ENCODE assay signal across 19 cellular contexts in the genomic region with DNA sequence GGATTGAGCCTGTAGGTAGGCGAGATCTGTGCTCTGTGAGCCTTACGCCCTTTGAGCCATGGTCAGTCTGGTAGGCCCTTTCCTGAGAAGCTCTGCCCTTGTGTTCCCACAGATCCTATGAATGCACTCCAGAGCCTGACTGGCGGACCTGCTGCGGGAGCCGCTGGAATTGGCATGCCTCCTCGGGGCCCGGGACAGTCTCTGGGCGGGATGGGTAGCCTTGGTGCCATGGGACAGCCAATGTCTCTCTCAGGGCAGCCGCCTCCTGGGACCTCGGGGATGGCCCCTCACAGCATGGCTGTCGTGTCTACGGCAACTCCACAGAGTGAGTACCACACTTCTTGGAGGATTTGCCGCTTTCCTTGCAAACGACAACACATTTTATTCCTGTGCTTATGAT. TPM values are rescaled to one million over a fixed set of nuclear protein-coding genes. Genes with fewer than 3 reads are reported as not detected.
DNase-seq lines count a peak whose midpoint lies in the region; ATAC-seq and TF ChIP-seq lines count a peak whose summit lies in the region.
"Had no signal": no experiment of that assay in that cellular context is flagged by ENCODE, and none has a peak within 500 bp of the region (broad histone marks: within the 10 kb centered on the region; RNA-seq: fewer than 3 reads in every experiment).

No MANE protein-coding gene starts in this region.

- H3K79me2 ChIP-seq in SK-N-SH (ENCODE audit: insufficient read depth), result peaks cover 100% of the 10 kb centered on the region

- H3K4me3 Mint-ChIP-seq in CD4-positive, alpha-beta T cell, result peak overlapping the region; percentile 67
- peak overlapping the region in 6 of 7 donors; percentile 61 to 83 (median 76) for H3K4me3 Mint-ChIP-seq in CD8-positive, alpha-beta memory T cell
- no peak overlapping the region for H3K4me3 Mint-ChIP-seq in chondrocyte (ENCODE audit: unreplicated experiment)
- H3K4me3 Mint-ChIP-seq: H9 had no signal

- WGBS in neuronal stem cell (ENCODE audit: extremely low coverage in 2 of 2, insufficient read length in 2 of 2, insufficient replicate concordance in 1 of 2), 2 donors, result no CpG with 5 or more reads among the region's 14 CpGs
- WGBS in SK-N-SH (ENCODE audit: low lambda C conversion rate), result 92% methylated on average over 10 of the region's 14 CpGs

- H3K4me2 ChIP-seq in neuronal stem cell (ENCODE audit: insufficient read depth, low read length, poor library complexity, severe bottlenecking), result no peak overlapping the region
- H3K4me2 ChIP-seq in SK-N-SH, result no peak overlapping the region

- H3K9me3 ChIP-seq in CD4-positive, alpha-beta T cell (ENCODE audit: control insufficient read depth, low read length), result peaks cover 7% of the 10 kb centered on the region
- H3K9me3 ChIP-seq in CD8-positive, alpha-beta memory T cell (ENCODE audit: low read length), result no peaks in the 10 kb centered on the region
- H3K9me3 ChIP-seq in neuronal stem cell (replicated peaks in 1 of 2; ENCODE audit: control insufficient read depth in 2 of 2, insufficient read depth in 1 of 2, low read depth in 1 of 2, low read length in 2 of 2) (peaks cover 9 to 28% of the 10 kb centered on the region in 2 donors), SK-N-SH (no peaks in the 10 kb centered on the region)
- H3K9me3 ChIP-seq: thyroid gland had no signal

- H3K4me1 ChIP-seq in CD8-positive, alpha-beta memory T cell (ENCODE audit: insufficient read depth, low read length), result peaks cover 94% of the 10 kb centered on the region
- peaks cover 2 to 17% of the 10 kb centered on the region in 2 donors for H3K4me1 ChIP-seq in neuronal stem cell (ENCODE audit: control insufficient read depth in 2 of 2, insufficient read depth in 1 of 2, low read depth in 1 of 2, low read length in 2 of 2)
- peaks cover 16 to 30% of the 10 kb centered on the region in 2 experiments; a peak in 3 of 4 replicates for H3K4me1 ChIP-seq in SK-N-SH (ENCODE audit: control insufficient read depth in 1 of 2, insufficient read depth in 2 of 2, low read depth in 1 of 2, low read length in 1 of 2)

- H2AK5ac ChIP-seq in neuronal stem cell (ENCODE audit: low read depth, low read length), result no peak overlapping the region

- no peak overlapping the region for H3K9ac ChIP-seq in neuronal stem cell (ENCODE audit: low read depth, low read length, poor library complexity)
- no peak overlapping the region for H3K9ac ChIP-seq in SK-N-SH

- peaks cover 89% of the 10 kb centered on the region for H3K36me3 Mint-ChIP-seq in CD4-positive, alpha-beta T cell (ENCODE audit: low read depth)
- H3K36me3 Mint-ChIP-seq in CD8-positive, alpha-beta memory T cell, result peaks cover 27 to 87% (median 32%) of the 10 kb centered on the region in 3 donors
- H3K36me3 Mint-ChIP-seq in chondrocyte (ENCODE audit: low read depth), result peaks cover 32% of the 10 kb centered on the region

- intact Hi-C loops in CD4-positive, alpha-beta T cell (cut with DNase I, micrococcal nuclease), result loop anchor here (5.0 to 10.0 kb wide), 2 partner anchors 38 to 100 kb away; no protein-coding TSS in a partner anchor

- H3F3A ChIP-seq in SK-N-SH (replicated peaks; ENCODE audit: insufficient read depth), result peaks cover 6% of the 10 kb centered on the region

- CTCF ChIA-PET in CD4-positive, alpha-beta T cell (lab: Charles Lee), result interaction anchor here (2.8 kb wide), 1 partner anchor 10 kb away, joined by 15 read pairs; no protein-coding TSS in a partner anchor
- CTCF ChIA-PET in CD8-positive, alpha-beta memory T cell (lab: Charles Lee), result interaction anchor here (2.0 to 19.1 kb wide), 3 partner anchors 11 to 137 kb away, joined by 6 to 389 read pairs (median 25); no protein-coding TSS in a partner anchor
- CTCF ChIA-PET in SK-N-SH (lab: Yijun Ruan, JAX), result interaction anchor here (9.6 kb wide), 1 partner anchor 11 kb away, joined by 103 read pairs; no protein-coding TSS in a partner anchor

- no peak overlapping the region for H4K8ac ChIP-seq in neuronal stem cell (ENCODE audit: low read depth, low read length)

- no peak for TF ChIP-seq EP300 in SK-N-SH (IDR thresholded peaks at IDR 0.05; ENCODE audit: borderline replicate concordance in 1 of 2, low read depth in 1 of 2, low read length in 1 of 2)

- H4K20me1 ChIP-seq in SK-N-SH (ENCODE audit: insufficient read depth), result peaks cover 48% of the 10 kb centered on the region

- TF ChIP-seq CTCF in CD4-positive, alpha-beta T cell (IDR thresholded peaks at IDR 0.05), result no peak
- TF ChIP-seq CTCF in chondrocyte (IDR thresholded peaks at IDR 0.05) (no peak), SK-N-SH (IDR thresholded peaks at IDR 0.05) (no peak)

- DNase-seq in CD4-positive, alpha-beta T cell, result no peak
- no peak for DNase-seq in CD8-positive, alpha-beta memory T cell
- DNase-seq in chondrocyte (ENCODE audit: low spot score) (peak; percentile 94), neuronal stem cell (ENCODE audit: low spot score) (no peak), dermis blood vessel endothelial cell (no peak), Kasumi-1 (lab: John Stamatoyannopoulos, UW) (no peak), SK-N-SH (no peak), DMS 273 (lab: John Stamatoyannopoulos, UW; ENCODE audit: unreplicated experiment) (no peak)
- DNase-seq: activated T-cell treated with anti-CD3 and anti-CD28 coated beads, Interleukin-2, amount 50 U/mL, for 48 hours; BE2C; DMS153; erythroblast; H9; NCI-H1436; NCI-H226; NK-92 treated with Interleukin-12 subunit alpha and Interleukin-12 subunit beta, amount 100 ng/mL, for 24 hours; nucleus accumbens; thyroid gland had no signal

- peak overlapping the region; percentile 92 for H3K27ac Mint-ChIP-seq in CD4-positive, alpha-beta T cell
- peak overlapping the region; percentile 81 to 99 (median 92) for H3K27ac Mint-ChIP-seq in CD8-positive, alpha-beta memory T cell
- peak overlapping the region; percentile 77 for H3K27ac Mint-ChIP-seq in chondrocyte (ENCODE audit: unreplicated experiment)
- H3K27ac Mint-ChIP-seq: H9 had no signal

- H3K27me3 Mint-ChIP-seq in CD4-positive, alpha-beta T cell, result no peaks in the 10 kb centered on the region
- no peaks in the 10 kb centered on the region for H3K27me3 Mint-ChIP-seq in CD8-positive, alpha-beta memory T cell
- H3K27me3 Mint-ChIP-seq in chondrocyte (ENCODE audit: low read depth), result no peaks in the 10 kb centered on the region

- H3K4me1 Mint-ChIP-seq in CD4-positive, alpha-beta T cell (ENCODE audit: low read depth), result peaks cover 93% of the 10 kb centered on the region
- H3K4me1 Mint-ChIP-seq in CD8-positive, alpha-beta memory T cell, result peaks cover 91 to 100% (median 98%) of the 10 kb centered on the region in 3 donors
- H3K4me1 Mint-ChIP-seq in chondrocyte (ENCODE audit: low read depth), result peaks cover 81% of the 10 kb centered on the region

- H3K36me3 ChIP-seq in CD8-positive, alpha-beta memory T cell (ENCODE audit: insufficient read depth, low read length), result peaks cover 62% of the 10 kb centered on the region
- H3K36me3 ChIP-seq in neuronal stem cell (replicated peaks in 1 of 2; ENCODE audit: control insufficient read depth in 2 of 2, insufficient read depth in 2 of 2, low read length in 2 of 2) (peaks cover 42 to 89% of the 10 kb centered on the region in 2 donors), SK-N-SH (replicated peaks in 1 of 2; ENCODE audit: control insufficient read depth in 1 of 2, insufficient read depth in 2 of 2, low read length in 1 of 2) (peaks cover 69 to 71% of the 10 kb centered on the region in 2 experiments)

- no peak overlapping the region for H3K4ac ChIP-seq in neuronal stem cell (ENCODE audit: low read length)

- no peak overlapping the region for H3K4me3 ChIP-seq in CD8-positive, alpha-beta memory T cell (ENCODE audit: low read length)
- H3K4me3 ChIP-seq in neuronal stem cell (ENCODE audit: low read length in 2 of 2) (no peak overlapping the region), SK-N-SH (ENCODE audit: low read depth in 2 of 2, low read length in 1 of 2) (no peak overlapping the region)
- H3K4me3 ChIP-seq: skin epidermis, thyroid gland had no signal

- no peak overlapping the region for H3K18ac ChIP-seq in neuronal stem cell (ENCODE audit: low read length)

- H2BK12ac ChIP-seq in neuronal stem cell (ENCODE audit: low read length), result no peak overlapping the region

- no peak overlapping the region for H3K14ac ChIP-seq in neuronal stem cell (ENCODE audit: low read length)

- H3K23ac ChIP-seq in neuronal stem cell (ENCODE audit: low read depth, low read length, poor library complexity), result peak overlapping the region; percentile 77

- POLR2A ChIA-PET in CD4-positive, alpha-beta T cell (lab: Charles Lee), result interaction anchor here (3.5 to 11.1 kb wide), 4 partner anchors 13 to 91 kb away, joined by 45 to 343 read pairs (median 62); a partner anchor contains a TSS
- POLR2A ChIA-PET in CD8-positive, alpha-beta memory T cell (lab: Charles Lee), result interaction anchor here (0.7 to 11.4 kb wide), 2 partner anchors 9 to 13 kb away, joined by 9 to 226 read pairs; no protein-coding TSS in a partner anchor
- POLR2A ChIA-PET in SK-N-SH (lab: Yijun Ruan, JAX), result no interaction called here

- no peak overlapping the region for H4K91ac ChIP-seq in neuronal stem cell (ENCODE audit: low read depth, low read length, poor library complexity)

- H3K27ac ChIP-seq in CD4-positive, alpha-beta T cell (ENCODE audit: low read depth, low read length), result no peak overlapping the region
- H3K27ac ChIP-seq in CD8-positive, alpha-beta memory T cell (ENCODE audit: low read depth, low read length), result no peak overlapping the region
- H3K27ac ChIP-seq in neuronal stem cell (replicated peaks; ENCODE audit: low read length) (no peak overlapping the region), SK-N-SH (ENCODE audit: low read depth in 2 of 2, low read length in 1 of 2) (no peak overlapping the region)

- peaks cover 6% of the 10 kb centered on the region for H3K9me3 Mint-ChIP-seq in CD4-positive, alpha-beta T cell
- peaks cover 0 to 9% (median 0%) of the 10 kb centered on the region in 5 donors for H3K9me3 Mint-ChIP-seq in CD8-positive, alpha-beta memory T cell
- H3K9me3 Mint-ChIP-seq in chondrocyte (ENCODE audit: low read depth), result peaks cover 10% of the 10 kb centered on the region

- no peaks in the 10 kb centered on the region for H3K9me2 ChIP-seq in SK-N-SH

- H2AFZ ChIP-seq in neuronal stem cell (ENCODE audit: low read length) (no peak overlapping the region), SK-N-SH (ENCODE audit: low read depth) (no peak overlapping the region)

- no peaks in the 10 kb centered on the region for H3K27me3 ChIP-seq in CD4-positive, alpha-beta T cell (ENCODE audit: control insufficient read depth, insufficient read depth, low read length)
- H3K27me3 ChIP-seq in CD8-positive, alpha-beta memory T cell (ENCODE audit: insufficient read depth, low read length, poor library complexity, severe bottlenecking), result no peaks in the 10 kb centered on the region
- H3K27me3 ChIP-seq in neuronal stem cell (ENCODE audit: control insufficient read depth in 3 of 3, insufficient read depth in 3 of 3, low read depth in 1 of 3, low read length in 3 of 3), result no peaks in the 10 kb centered on the region
- H3K27me3 ChIP-seq in SK-N-SH (ENCODE audit: insufficient read depth), result no peaks in the 10 kb centered on the region
- H3K27me3 ChIP-seq: BE2C, thyroid gland had no signal

- H2BK5ac ChIP-seq in neuronal stem cell (ENCODE audit: low read length), result no peak overlapping the region

- no peak for TF ChIP-seq RAD21 in SK-N-SH (IDR thresholded peaks at IDR 0.05; ENCODE audit: low read length)

- H2BK120ac ChIP-seq in neuronal stem cell (ENCODE audit: low read depth, low read length), result no peak overlapping the region

- no peak for ATAC-seq in CD4-positive, alpha-beta T cell (ENCODE audit: poor library complexity)

- H2BK15ac ChIP-seq in neuronal stem cell (ENCODE audit: low read length), result no peak overlapping the region

- peaks cover 11% of the 10 kb centered on the region for H3K79me1 ChIP-seq in neuronal stem cell (ENCODE audit: low read depth, low read length)

RNA-seq across cellular contexts. Expression of a gene that starts 47.4 kb away (rescaled TPM):
- 100 to 1,000 TPM; 181 to 191 TPM for total RNA-seq in CD4-positive, alpha-beta T cell
- 100 to 1,000 TPM in 1 of 2 experiments, 10 to 100 TPM in 1; 98.0 to 106 TPM for total RNA-seq in CD8-positive, alpha-beta memory T cell
- polyA plus RNA-seq in CD8-positive, alpha-beta memory T cell, result 120 TPM
- 105 to 111 TPM (median 110 TPM) in 3 replicates for total RNA-seq in chondrocyte
- polyA plus RNA-seq in neuronal stem cell (2013, experiment 1 of 2), result 35.8 TPM
- 36.1 TPM for polyA plus RNA-seq in neuronal stem cell (2013, experiment 2 of 2)
- 33.0 and 37.8 TPM in 2 replicates for total RNA-seq in dermis blood vessel endothelial cell
- polyA plus RNA-seq in SK-N-SH (2012; rRNA removed), result 36.0 and 45.1 TPM in 2 replicates
- 20.6 and 30.1 TPM in 2 replicates for polyA plus RNA-seq in SK-N-SH (2012; cell fraction: cytosol; rRNA removed)
- polyA plus RNA-seq in SK-N-SH (2012; cell fraction: nucleus; rRNA removed), result 186 and 205 TPM in 2 replicates

RNA-seq across cellular contexts. Expression of a gene that starts 59.2 kb away (rescaled TPM):
- total RNA-seq in CD4-positive, alpha-beta T cell, result 10 to 100 TPM; 24.1 to 27.7 TPM
- total RNA-seq in CD8-positive, alpha-beta memory T cell, result 10 to 100 TPM; 17.2 to 17.6 TPM
- polyA plus RNA-seq in CD8-positive, alpha-beta memory T cell, result 25.4 TPM
- 37.3 to 49.3 TPM (median 37.7 TPM) in 3 replicates for total RNA-seq in chondrocyte
- polyA plus RNA-seq in neuronal stem cell (2013, experiment 1 of 2), result 14.3 TPM
- polyA plus RNA-seq in neuronal stem cell (2013, experiment 2 of 2), result 13.8 TPM
- 19.5 and 28.1 TPM in 2 replicates for total RNA-seq in dermis blood vessel endothelial cell
- polyA plus RNA-seq in SK-N-SH (2012; rRNA removed), result 26.5 and 29.8 TPM in 2 replicates
- polyA plus RNA-seq in SK-N-SH (2012; cell fraction: cytosol; rRNA removed), result 9.3 and 17.3 TPM in 2 replicates
- polyA plus RNA-seq in SK-N-SH (2012; cell fraction: nucleus; rRNA removed), result 56.9 and 66.8 TPM in 2 replicates
